Comparison of ENCODE assay signal across 18 cellular contexts in the genomic region with DNA sequence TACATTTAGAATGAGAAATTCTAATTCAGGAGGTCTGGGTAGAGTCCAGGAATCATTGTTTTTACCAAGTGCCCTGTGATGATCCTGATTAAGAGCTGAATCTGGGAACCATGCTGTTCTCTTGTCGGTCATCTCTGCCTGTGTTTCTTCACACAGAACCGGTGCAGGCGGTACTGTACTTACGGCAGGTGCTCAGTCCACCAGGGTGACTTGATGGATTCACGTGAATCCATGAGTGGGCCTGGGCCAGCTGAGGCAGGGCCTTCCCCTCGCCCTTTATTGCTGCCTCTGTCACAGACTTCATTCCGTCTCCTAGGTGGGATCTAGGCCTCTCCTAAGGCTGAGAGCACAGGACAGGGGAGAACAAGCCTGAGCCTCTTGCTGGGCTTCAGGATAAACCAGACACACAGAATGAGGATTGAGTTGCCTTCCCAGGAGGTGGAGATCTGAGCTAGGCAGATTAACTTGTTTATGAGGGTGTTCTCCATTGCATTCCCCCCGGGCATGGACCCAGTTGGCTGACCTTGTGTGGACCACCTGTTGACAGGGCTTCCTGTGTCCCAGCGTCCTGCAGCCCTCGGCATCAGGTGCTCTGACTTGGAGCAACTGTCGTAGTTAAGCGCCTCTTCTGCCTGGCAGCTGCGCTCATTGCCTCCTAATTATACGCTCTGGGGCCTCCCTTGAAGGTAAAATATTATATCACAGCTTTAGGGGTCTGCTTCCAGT. TPM values are rescaled to one million over a fixed set of nuclear protein-coding genes. Genes with fewer than 3 reads are reported as not detected.
DNase-seq lines count a peak whose midpoint lies in the region; ATAC-seq, FAIRE-seq and TF ChIP-seq lines count a peak whose summit lies in the region.
"Had no signal": no experiment of that assay in that cellular context is flagged by ENCODE, and none has a peak within 500 bp of the region (broad histone marks: within the 10 kb centered on the region; RNA-seq: fewer than 3 reads in every experiment).

No MANE protein-coding gene starts in this region.

- no peaks in the 10 kb centered on the region for H3K36me3 ChIP-seq in H1 (ENCODE audit: control insufficient read depth in 2 of 4, insufficient read depth in 4 of 4, low read length in 3 of 4)
- no peaks in the 10 kb centered on the region for H3K36me3 ChIP-seq in neural progenitor cell
- H3K36me3 ChIP-seq in uterus, result no peaks in the 10 kb centered on the region

- H3K4me1 Mint-ChIP-seq in neural progenitor cell, result peaks cover 28% of the 10 kb centered on the region
- H3K4me1 Mint-ChIP-seq: B cell had no signal

- H3K14ac ChIP-seq in H1 (ENCODE audit: insufficient read length), result no peak overlapping the region

- H2AK5ac ChIP-seq in H1 (ENCODE audit: low read depth, low read length), result no peak overlapping the region

- H2BK15ac ChIP-seq in H1 (ENCODE audit: low read length), result 0 out of 2 replicates have a peak overlapping the region, but pooled peaks have one; percentile 46

- TF ChIP-seq EP300 in H1 (IDR thresholded peaks at IDR 0.05; ENCODE audit: borderline replicate concordance in 1 of 2, low read depth in 2 of 2, low read length in 2 of 2), result no peak

- intact Hi-C loops in uterus (cut with DNase I; ENCODE audit: low total_unique reads), result no loop called here

- FAIRE-seq in H1 (lab: Jason Lieb, UNC), result no peak

- 0 out of 2 replicates have a peak, but pooled peaks cover 2% of the 10 kb centered on the region for H3K23me2 ChIP-seq in H1 (ENCODE audit: low read depth, low read length)

- H3K18ac ChIP-seq in H1 (ENCODE audit: extremely low read depth, low read length), result peak overlapping the region; percentile 48; the same call in 1 of the 2 replicates

- H4K91ac ChIP-seq in H1 (replicated peaks; ENCODE audit: insufficient read length, low read length), result no peak overlapping the region

- H3F3A ChIP-seq in neural progenitor cell (ENCODE audit: low read depth), result peaks cover 13% of the 10 kb centered on the region

- no peaks in the 10 kb centered on the region for H3K27me3 Mint-ChIP-seq in neural progenitor cell (ENCODE audit: insufficient read depth, low read depth)

- H3K4me3 ChIP-seq in H1 (ENCODE audit: extremely low read depth in 1 of 4, insufficient read depth in 2 of 4, low read depth in 3 of 4, low read length in 4 of 4), result no peak overlapping the region
- no peak overlapping the region for H3K4me3 ChIP-seq in neural progenitor cell
- no peak overlapping the region for H3K4me3 ChIP-seq in uterus
- H3K4me3 ChIP-seq: SK-N-MC had no signal

- H3K79me1 ChIP-seq in H1 (ENCODE audit: low read depth, low read length), result peaks cover 2% of the 10 kb centered on the region; the same call in 1 of the 2 replicates

- H3K36me3 Mint-ChIP-seq in neural progenitor cell, result no peaks in the 10 kb centered on the region
- H3K36me3 Mint-ChIP-seq: natural killer cell had no signal

- H3K27ac Mint-ChIP-seq in neural progenitor cell, result peak overlapping the region; percentile 81
- H3K27ac Mint-ChIP-seq: B cell; effector memory CD8-positive, alpha-beta T cell; natural killer cell had no signal

- H3K9me3 Mint-ChIP-seq in neural progenitor cell, result no peaks in the 10 kb centered on the region
- H3K9me3 Mint-ChIP-seq: central memory CD8-positive, alpha-beta T cell; effector memory CD8-positive, alpha-beta T cell; natural killer cell had no signal

- no peak overlapping the region for H4K5ac ChIP-seq in H1 (ENCODE audit: insufficient read length, low read depth, low read length)

- peaks cover 0 to 6% (median 2%) of the 10 kb centered on the region in 4 experiments; a peak in 5 of 7 replicates for H3K4me1 ChIP-seq in H1 (replicated peaks in 1 of 4; ENCODE audit: control insufficient read depth in 3 of 4, insufficient read depth in 4 of 4, low read length in 3 of 4)
- H3K4me1 ChIP-seq in neural progenitor cell, result peaks cover 40% of the 10 kb centered on the region
- no peaks in the 10 kb centered on the region for H3K4me1 ChIP-seq in uterus

- ATAC-seq in GM21447 (IDR thresholded peaks at IDR 0.05; ENCODE audit: unreplicated experiment), result no peak
- no peak for ATAC-seq in HG03432 (IDR thresholded peaks at IDR 0.05; ENCODE audit: unreplicated experiment)
- ATAC-seq: effector memory CD8-positive, alpha-beta T cell; natural killer cell had no signal

- no peak overlapping the region for H3K4ac ChIP-seq in H1 (replicated peaks; ENCODE audit: insufficient read length, low read depth, low read length)

- DNase-seq in ELF-1 (ENCODE audit: low read depth, low spot score) (peak; percentile 68), NCI-H1417 (lab: John Stamatoyannopoulos, UW) (peak in 2 of 3 experiments; percentile 84 to 95), H1 (ENCODE audit: low read depth in 1 of 2, low spot score in 2 of 2) (no peak), neural progenitor cell (ENCODE audit: low spot score) (no peak), uterus (no peak), cerebellar cortex (ENCODE audit: low spot score) (no peak)
- DNase-seq: activated CD4-positive, alpha-beta T cell treated with anti-CD3 and anti-CD28 coated beads, Interleukin-2, amount 50 U/mL, for 4 hours; activated T-cell treated with anti-CD3 and anti-CD28 coated beads, Interleukin-2, amount 50 U/mL, for 48 hours; DMS79; effector memory CD8-positive, alpha-beta T cell; natural killer cell; retina; substantia nigra had no signal

- H2BK5ac ChIP-seq in H1 (ENCODE audit: low read depth, low read length), result peak overlapping the region; percentile 69; the same call in 1 of the 2 replicates

- H3K4me2 ChIP-seq in H1 (ENCODE audit: insufficient read depth in 1 of 2, low read depth in 2 of 2, low read length in 2 of 2) (no peak overlapping the region), neural progenitor cell (no peak overlapping the region)

- TF ChIP-seq POLR2A in H1 (IDR thresholded peaks at IDR 0.05; ENCODE audit: control extremely low read depth in 1 of 2, low read depth in 2 of 2, low read length in 2 of 2) (no peak), uterus (IDR thresholded peaks at IDR 0.05) (no peak)

- H3K56ac ChIP-seq in H1 (replicated peaks; ENCODE audit: insufficient read length, low read depth, low read length), result no peak overlapping the region

- H2BK120ac ChIP-seq in H1 (replicated peaks; ENCODE audit: low read depth, low read length), result no peak overlapping the region

- peak overlapping the region; percentile 53; the same call in 1 of the 2 replicates for H3K27ac ChIP-seq in H1 (ENCODE audit: low read depth, low read length)
- peak overlapping the region; percentile 52 for H3K27ac ChIP-seq in neural progenitor cell
- no peak overlapping the region for H3K27ac ChIP-seq in uterus
- H3K27ac ChIP-seq: SK-N-MC had no signal

- H2AFZ ChIP-seq in H1 (ENCODE audit: low read length) (no peak overlapping the region), neural progenitor cell (replicated peaks) (no peak overlapping the region)

- H3K4me3 Mint-ChIP-seq in neural progenitor cell, result no peak overlapping the region
- H3K4me3 Mint-ChIP-seq: B cell; central memory CD8-positive, alpha-beta T cell; effector memory CD8-positive, alpha-beta T cell; natural killer cell had no signal

- H2BK12ac ChIP-seq in H1 (ENCODE audit: low read depth, low read length), result peak overlapping the region; percentile 60

- CTCF ChIA-PET in H1 (lab: Charles Lee; ENCODE audit: partially characterized antibody), result interaction anchor here (1.2 to 2.3 kb wide), 5 partner anchors 17 to 48 kb away, joined by 3 to 15 read pairs (median 5); no protein-coding TSS in a partner anchor

- no peak overlapping the region for H3K23ac ChIP-seq in H1 (ENCODE audit: insufficient read length)

- TF ChIP-seq RAD21 in H1 (IDR thresholded peaks at IDR 0.05 in 1 of 2, conservative IDR thresholded peaks at IDR 0.05 in 1 of 2; ENCODE audit: low read depth in 2 of 2, low read length in 2 of 2), result no peak

- no peaks in the 10 kb centered on the region for H4K20me1 ChIP-seq in H1 (replicated peaks in 1 of 2; ENCODE audit: control insufficient read depth in 1 of 2, insufficient read depth in 2 of 2, low read length in 2 of 2)
- H4K20me1 ChIP-seq in neural progenitor cell (ENCODE audit: low read depth), result no peaks in the 10 kb centered on the region

- H3K79me2 ChIP-seq in H1 (ENCODE audit: control insufficient read depth in 1 of 2, insufficient read depth in 2 of 2, low read length in 2 of 2) (no peaks in the 10 kb centered on the region), neural progenitor cell (ENCODE audit: low read depth) (peaks cover 12% of the 10 kb centered on the region)

- 0 out of 2 replicates have a peak overlapping the region, but pooled peaks have one; percentile 4 for H4K8ac ChIP-seq in H1 (ENCODE audit: extremely low read depth, insufficient read depth, low read length)

- no peak overlapping the region; the same call in 1 of the 2 replicates for H2BK20ac ChIP-seq in H1 (ENCODE audit: low read length)

- H3K9me3 ChIP-seq in H1 (ENCODE audit: insufficient read depth in 2 of 2, low read depth in 1 of 2, low read length in 1 of 2) (no peaks in the 10 kb centered on the region), neural progenitor cell (ENCODE audit: low read depth) (no peaks in the 10 kb centered on the region), uterus (no peaks in the 10 kb centered on the region)

- 90% methylated on average over 14 of the region's 14 CpGs; no CpG with 5 or more reads in 1 of the 2 experiments for WGBS in H1 (ENCODE audit: extremely low coverage in 1 of 2, insufficient coverage in 1 of 2, insufficient read length in 1 of 2, insufficient replicate concordance in 2 of 2, low coverage in 1 of 2, low lambda C conversion rate in 2 of 2, missing lambda C conversion rate in 1 of 2), 2 experiments

- no peak for TF ChIP-seq CTCF in H1 (IDR thresholded peaks at IDR 0.05; ENCODE audit: control extremely low read depth in 1 of 3, insufficient read depth in 1 of 3, low read depth in 1 of 3, low read length in 3 of 3)
- TF ChIP-seq CTCF in neural progenitor cell (IDR thresholded peaks at IDR 0.05), result no peak
- no peak for TF ChIP-seq CTCF in uterus (IDR thresholded peaks at IDR 0.05)

- H3K27me3 ChIP-seq in H1 (replicated peaks in 1 of 4; ENCODE audit: control insufficient read depth in 3 of 4, extremely low read depth in 1 of 4, insufficient read depth in 3 of 4, low read length in 3 of 4) (no peaks in the 10 kb centered on the region), neural progenitor cell (no peaks in the 10 kb centered on the region), uterus (no peaks in the 10 kb centered on the region)

- POLR2A ChIA-PET in H1 (lab: Charles Lee; ENCODE audit: partially characterized antibody), result interaction anchor here (1.2 to 1.4 kb wide), 2 partner anchors 17 to 19 kb away, joined by 3 read pairs; no protein-coding TSS in a partner anchor

- no peak overlapping the region for H3K9ac ChIP-seq in H1 (replicated peaks in 1 of 4; ENCODE audit: extremely low read depth in 1 of 4, low read depth in 3 of 4, low read length in 3 of 4)
- H3K9ac ChIP-seq in neural progenitor cell, result no peak overlapping the region

RNA-seq across cellular contexts. Expression of a gene that starts 42.1 kb away (rescaled TPM):
- total RNA-seq in H1 (2021; fragmentation: NEBNext Ultra II Directional; extraction: Animal tissue kit (Norgen Biotek cat#: 25700)), result 20.3 and 20.4 TPM in 2 replicates
- polyA plus RNA-seq in H1 (2011; rRNA removed), result 12.5 and 14.9 TPM in 2 replicates
- 15.8 TPM for polyA plus RNA-seq in H1 (2011; cell fraction: cytosol; rRNA removed)
- polyA plus RNA-seq in H1 (2011; cell fraction: nucleus; rRNA removed), result 43.4 TPM
- 11.3 to 19.6 TPM (median 15.5 TPM) in 4 replicates for polyA plus RNA-seq in H1 (2012, experiment 1 of 2)
- polyA plus RNA-seq in H1 (2012, experiment 2 of 2), result 10.1 TPM
- 15.8 TPM for polyA plus RNA-seq in H1 (2013, experiment 1 of 2)
- polyA plus RNA-seq in H1 (2013, experiment 2 of 2), result 16.0 TPM
- polyA minus RNA-seq in H1 (2011; rRNA and poly(A)+ RNA removed), result 24.2 and 30.9 TPM in 2 replicates
- polyA minus RNA-seq in H1 (2011; cell fraction: cytosol; rRNA and poly(A)+ RNA removed), result 7.3 TPM
- 13.1 TPM for polyA minus RNA-seq in H1 (2011; cell fraction: nucleus; rRNA and poly(A)+ RNA removed)
- total RNA-seq in neural progenitor cell (ENCODE audit: low replicate concordance) (29.0 and 30.8 TPM in 2 replicates), uterus (10 to 100 TPM in 1 of 4 donors, 1 to 10 TPM in 3; 2.2 to 29.2 (median 3.1) TPM)
- total RNA-seq: B cell had no signal

Comparison
In these comparisons a context has a peak if more than half of its experiments do, and no peak if none do; other contexts are left out.
1. DNase-seq: peak in ELF-1 (single experiment) and NCI-H1417 (2 of 3); none in H1 (0 of 2), neural progenitor cell (single experiment), uterus (0 of 2) and cerebellar cortex (single experiment).
2. H3K27ac ChIP-seq: peak in H1 (single experiment) and neural progenitor cell (single experiment); none in uterus (0 of 2).